ENCODE assay signal across 1 cellular context in genomic region chr19:4060621-4061177, GRCh38.
A peak's percentile ranks its signal among the peaks of the same experiment; 100 is the strongest.
TF ChIP-seq lines count a peak whose summit lies in the region.

No MANE protein-coding gene starts in this region.

TF ChIP-seq in K562, 482 proteins besides CTCF, POLR2A, EP300 and RAD21 (continued from another document):
- TF ChIP-seq ZBTB12 (CRISPR knock-in tag; IDR thresholded peaks at IDR 0.05) (no peak), SP1 (CRISPR knock-in tag; IDR thresholded peaks at IDR 0.05) (0 out of 2 replicates have a peak, but pooled peaks have one; percentile 6), HNRNPK (IDR thresholded peaks at IDR 0.05; ENCODE audit: low read depth, low read length, poor library complexity, severe bottlenecking) (no peak), RERE (CRISPR knock-in tag; IDR thresholded peaks at IDR 0.05; ENCODE audit: borderline replicate concordance) (0 out of 2 replicates have a peak, but pooled peaks have one; percentile 30), ESRRA (IDR thresholded peaks at IDR 0.05; ENCODE audit: borderline replicate concordance, low read depth) (peak; percentile 60; the same call in 1 of the 2 replicates), MCM7 (IDR thresholded peaks at IDR 0.05) (no peak), PTBP1 (IDR thresholded peaks at IDR 0.05; ENCODE audit: low read depth, low read length) (0 out of 2 replicates have a peak, but pooled peaks have one; percentile 52), ZNF79 (CRISPR knock-in tag; IDR thresholded peaks at IDR 0.05; ENCODE audit: low read depth) (no peak), STAG1 (CRISPR knock-in tag; IDR thresholded peaks at IDR 0.05; ENCODE audit: borderline replicate concordance) (peak; percentile 9; the same call in 1 of the 2 replicates), ETV5 (CRISPR knock-in tag; IDR thresholded peaks at IDR 0.05; ENCODE audit: low read depth) (0 out of 2 replicates have a peak, but pooled peaks have one; percentile 8), RBFOX2 (IDR thresholded peaks at IDR 0.05; ENCODE audit: low read depth, low read length) (peak; percentile 1; the same call in 1 of the 2 replicates), KDM1A (IDR thresholded peaks at IDR 0.05) (peak in 1 of 2 experiments; percentile 65; a peak in 2 of 4 replicates), ZKSCAN1 (IDR thresholded peaks at IDR 0.05; ENCODE audit: low read depth, low read length) (0 out of 2 replicates have a peak, but pooled peaks have one; percentile 51), ZFP36 (IDR thresholded peaks at IDR 0.05; ENCODE audit: low read depth, low read length, partially characterized antibody) (peak; percentile 81), POLR2G (IDR thresholded peaks at IDR 0.05; ENCODE audit: low read depth, low read length) (peak; percentile 8), CREB1 (IDR thresholded peaks at IDR 0.05) (no peak), CREB1 (CRISPR knock-in tag; IDR thresholded peaks at IDR 0.05) (0 out of 2 replicates have a peak, but pooled peaks have one; percentile 30), NUFIP1 (IDR thresholded peaks at IDR 0.05; ENCODE audit: partially characterized antibody) (no peak), RBM25 (IDR thresholded peaks at IDR 0.05; ENCODE audit: low read depth, low read length, severe bottlenecking) (peak; percentile 52), BCOR (IDR thresholded peaks at IDR 0.05) (peak; percentile 72), CBX1 (IDR thresholded peaks at IDR 0.05; ENCODE audit: low read depth) (0 out of 2 replicates have a peak, but pooled peaks have one; percentile 52)
